In genomic region chr7:149414171-149414570, GRCh38 we compare ENCODE assay signal across 11 cellular contexts.
"Had no signal": no experiment of that assay in that cellular context is flagged by ENCODE, and none has a peak within 500 bp of the region (broad histone marks: within the 10 kb centered on the region; RNA-seq: fewer than 3 reads in every experiment).

No MANE protein-coding gene starts in this region.

- H3K36me3 Mint-ChIP-seq: activated CD4-positive, alpha-beta memory T cell treated with anti-CD3 and anti-CD28 coated beads for 36 hours; stimulated activated memory B cell treated with anti-CD40 and anti-IgM and Interleukin-4, amounts not matched to agents 10 μg/mL and 1 μg/mL and 100 μg/mL, for 72 hours had no signal

- H3K36me3 ChIP-seq: esophagus muscularis mucosa, spleen, tibial artery, vagina had no signal

- H3K27ac ChIP-seq: vagina had no signal

- H3K27ac Mint-ChIP-seq: activated CD4-positive, alpha-beta memory T cell treated with anti-CD3 and anti-CD28 coated beads for 36 hours; activated T-cell treated with anti-CD3 and anti-CD28 coated beads, Interleukin-2, amount 50 U/mL, for 72 hours; stimulated activated memory B cell treated with anti-CD40 and anti-IgM and Interleukin-4, amounts not matched to agents 10 μg/mL and 1 μg/mL and 100 μg/mL, for 72 hours had no signal

- H3K27me3 ChIP-seq: esophagus muscularis mucosa, tibial artery, vagina had no signal

- H3K9me3 ChIP-seq: esophagus muscularis mucosa, spleen, tibial artery, vagina had no signal

- H3K9me3 Mint-ChIP-seq: activated CD4-positive, alpha-beta memory T cell treated with anti-CD3 and anti-CD28 coated beads for 36 hours had no signal

- H3K4me3 Mint-ChIP-seq: stimulated activated memory B cell treated with anti-CD40 and anti-IgM and Interleukin-4, amounts not matched to agents 10 μg/mL and 1 μg/mL and 100 μg/mL, for 72 hours had no signal

- H3K4me1 Mint-ChIP-seq: stimulated activated memory B cell treated with anti-CD40 and anti-IgM and Interleukin-4, amounts not matched to agents 10 μg/mL and 1 μg/mL and 100 μg/mL, for 72 hours had no signal

- ATAC-seq: stimulated activated memory B cell treated with anti-CD40 and anti-IgM and Interleukin-4, amounts not matched to agents 10 μg/mL and 1 μg/mL and 100 μg/mL, for 72 hours had no signal

- DNase-seq: aorta, glutamatergic neuron, left ventricle myocardium superior, right cardiac atrium, spleen, tibial artery had no signal
